8 cellular contexts compared by ENCODE assay signal in the genomic region with DNA sequence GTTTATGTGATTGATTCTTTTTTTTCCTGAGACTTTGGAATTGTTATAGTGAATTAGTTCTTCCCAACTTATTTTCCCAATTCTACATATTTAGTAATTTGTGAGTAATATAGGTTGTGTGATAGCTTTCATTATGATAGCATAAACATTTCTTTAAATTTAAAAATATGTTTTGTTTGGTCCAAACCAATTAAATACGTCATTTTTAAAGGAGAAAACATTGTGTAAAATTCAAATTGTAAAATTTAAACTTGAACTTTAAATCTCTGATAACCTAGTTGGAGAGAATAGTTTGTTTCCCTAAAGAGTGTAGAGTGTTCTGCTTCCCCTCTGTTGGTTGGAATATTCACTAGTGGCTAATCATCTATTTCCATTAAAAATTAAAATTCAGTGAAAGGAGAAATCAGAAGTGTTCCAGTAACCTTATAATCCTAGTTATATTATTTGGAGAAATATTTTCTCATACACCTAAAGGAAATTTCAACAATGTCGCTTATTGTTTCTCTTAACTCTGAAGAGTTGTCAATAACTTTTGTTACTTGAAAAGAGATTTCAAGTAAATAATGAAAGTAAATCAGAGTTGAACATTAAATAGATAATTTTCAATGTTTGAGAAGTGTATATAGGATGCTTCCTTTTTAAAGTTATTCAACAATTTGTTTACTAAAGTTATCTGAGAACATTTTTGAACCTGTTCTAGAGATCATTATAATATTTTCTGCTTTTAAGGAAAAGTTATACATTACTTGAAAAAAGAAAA. TPM values are rescaled to one million over a fixed set of nuclear protein-coding genes. Genes with fewer than 3 reads are reported as not detected.
DNase-seq lines count a peak whose midpoint lies in the region; ATAC-seq, FAIRE-seq and TF ChIP-seq lines count a peak whose summit lies in the region.

No MANE protein-coding gene starts in this region.

- H3K4me1 ChIP-seq in pancreas (peaks cover 32 to 56% (median 53%) of the 10 kb centered on the region in 3 donors), aorta (ENCODE audit: control insufficient read depth in 1 of 2, insufficient read depth in 2 of 2, low read length in 2 of 2) (peaks cover 0 to 2% of the 10 kb centered on the region in 2 donors)

- H3K27me3 Mint-ChIP-seq in Calu3 (ENCODE audit: unreplicated experiment) (no peaks in the 10 kb centered on the region), endothelial cell (ENCODE audit: unreplicated experiment) (peaks cover 12% of the 10 kb centered on the region)

- H3K9me3 Mint-ChIP-seq in Calu3 (ENCODE audit: low read depth, unreplicated experiment) (no peaks in the 10 kb centered on the region), endothelial cell (ENCODE audit: unreplicated experiment) (no peaks in the 10 kb centered on the region)

- H3K9me3 ChIP-seq in pancreas (no peaks in the 10 kb centered on the region), aorta (ENCODE audit: control insufficient read depth, low read length) (no peaks in the 10 kb centered on the region)

- BruUV-seq in Calu3 (replicated peaks; lab: Mats Ljungman, UMichigan), result no TSS peak

- peak overlapping the region in 2 of 4 donors; percentile 97 for H3K27ac ChIP-seq in pancreas
- H3K27ac ChIP-seq in aorta (ENCODE audit: low read depth in 1 of 2, low read length in 2 of 2), result no peak overlapping the region

- TF ChIP-seq CTCF in Calu3 (IDR thresholded peaks at IDR 0.05; ENCODE audit: unreplicated experiment) (no peak), endothelial cell (IDR thresholded peaks at IDR 0.05; ENCODE audit: unreplicated experiment) (no peak), pancreas (IDR thresholded peaks at IDR 0.05) (no peak)

- in situ Hi-C loops in ACHN (cut with HindIII; ENCODE audit: low pct_ligation_motif_present, low pct_unique_long_range_greater_than_20kb, low sequenced_read_pairs), result no loop called here

- no peak for FAIRE-seq in pancreas (lab: Jason Lieb, UNC)

- ATAC-seq in pancreas (no peak), aorta (ENCODE audit: low FRiP score) (no peak)

- WGBS in pancreas, 2 donors, result 12 to 15% methylated on average over 2 of the region's 2 CpGs
- 38 to 43% methylated on average over 2 of the region's 2 CpGs for WGBS in aorta, 2 donors

- H3K4me3 Mint-ChIP-seq in Calu3 (ENCODE audit: low read depth, unreplicated experiment) (peak overlapping the region; percentile 89), endothelial cell (ENCODE audit: unreplicated experiment) (peak overlapping the region; percentile 96)

- peak overlapping the region; percentile 65 for H3K27ac Mint-ChIP-seq in Calu3 (ENCODE audit: unreplicated experiment)
- H3K27ac Mint-ChIP-seq in endothelial cell (ENCODE audit: unreplicated experiment), result no peak overlapping the region

- intact Hi-C loops in Calu3 (cut with micrococcal nuclease; ENCODE audit: unreplicated experiment) (loop anchor here (1.0 to 5.0 kb wide), 4 partner anchors 48 to 128 kb away; no protein-coding TSS in a partner anchor), pancreas (cut with DNase I) (loop anchor here in 2 of 3 donors (5.0 to 10.0 kb wide), 4 partner anchors 55 to 135 kb away; no protein-coding TSS in a partner anchor), aorta (cut with DNase I) (loop anchor here (5.0 to 10.0 kb wide), 3 partner anchors 63 to 625 kb away; no protein-coding TSS in a partner anchor)

- DNase-seq in Calu3 (no peak), OCI-M1 (lab: John Stamatoyannopoulos, UW) (peak; percentile 36), endothelial cell (ENCODE audit: low spot score) (no peak), pancreas (no peak), aorta (no peak), ACHN (no peak), COR-L47 (lab: John Stamatoyannopoulos, UW) (no peak)
- DNase-seq in stimulated activated naive CD4-positive, alpha-beta T cell (lab: John Stamatoyannopoulos, UW), result no peak

- H3K4me1 Mint-ChIP-seq in Calu3 (ENCODE audit: low read depth, unreplicated experiment) (peaks cover 25% of the 10 kb centered on the region), endothelial cell (ENCODE audit: unreplicated experiment) (peaks cover 12% of the 10 kb centered on the region)

- H3K36me3 Mint-ChIP-seq in Calu3 (ENCODE audit: insufficient read depth, unreplicated experiment), result peaks cover 46% of the 10 kb centered on the region
- H3K36me3 Mint-ChIP-seq in endothelial cell (ENCODE audit: low read depth, unreplicated experiment), result peaks cover 6% of the 10 kb centered on the region

- H3K36me3 ChIP-seq in pancreas, result no peaks in the 10 kb centered on the region
- no peaks in the 10 kb centered on the region for H3K36me3 ChIP-seq in aorta (ENCODE audit: control insufficient read depth in 1 of 2, insufficient read depth in 2 of 2, low read length in 1 of 2)

- H3K4me3 ChIP-seq in pancreas, result peak overlapping the region in 3 of 4 donors; percentile 2 to 95 (median 84)
- H3K4me3 ChIP-seq in aorta (ENCODE audit: low read length in 2 of 2), result peak overlapping the region in 1 of 2 donors; percentile 94

- CTCF ChIA-PET in Calu3 (lab: Charles Lee), result no interaction called here

- no peaks in the 10 kb centered on the region for H3K27me3 ChIP-seq in pancreas
- H3K27me3 ChIP-seq in aorta (ENCODE audit: control insufficient read depth in 1 of 2, insufficient read depth in 2 of 2, low read length in 1 of 2), result no peaks in the 10 kb centered on the region

RNA-seq across cellular contexts. Expression of gene NIPBL, which starts 2.9 kb away (rescaled TPM):
- total RNA-seq in Calu3 (2022), result 53.1 and 53.2 TPM in 2 replicates
- total RNA-seq in endothelial cell (ENCODE audit: unreplicated experiment), result 61.5 TPM
- 10 to 100 TPM; 25.7 to 48.1 (median 27.4) TPM for total RNA-seq in pancreas
- 10 to 100 TPM in 1 of 2 donors, 1 to 10 TPM in 1; 8.1 to 12.2 TPM for polyA plus RNA-seq in pancreas
- 10 to 100 TPM; 66.7 to 81.3 TPM for total RNA-seq in aorta
- polyA plus RNA-seq in aorta, result 10 to 100 TPM in 1 of 2 donors, 1 to 10 TPM in 1; 5.1 to 13.3 TPM
